1 cellular context compared by ENCODE assay signal in genomic region chr6:42440027-42440426, GRCh38.
TF ChIP-seq lines count a peak whose summit lies in the region.

No MANE protein-coding gene starts in this region.

TF ChIP-seq in K562, 482 proteins besides CTCF, POLR2A, EP300 and RAD21 (continued from another document):
- TF ChIP-seq, protein P1, sequence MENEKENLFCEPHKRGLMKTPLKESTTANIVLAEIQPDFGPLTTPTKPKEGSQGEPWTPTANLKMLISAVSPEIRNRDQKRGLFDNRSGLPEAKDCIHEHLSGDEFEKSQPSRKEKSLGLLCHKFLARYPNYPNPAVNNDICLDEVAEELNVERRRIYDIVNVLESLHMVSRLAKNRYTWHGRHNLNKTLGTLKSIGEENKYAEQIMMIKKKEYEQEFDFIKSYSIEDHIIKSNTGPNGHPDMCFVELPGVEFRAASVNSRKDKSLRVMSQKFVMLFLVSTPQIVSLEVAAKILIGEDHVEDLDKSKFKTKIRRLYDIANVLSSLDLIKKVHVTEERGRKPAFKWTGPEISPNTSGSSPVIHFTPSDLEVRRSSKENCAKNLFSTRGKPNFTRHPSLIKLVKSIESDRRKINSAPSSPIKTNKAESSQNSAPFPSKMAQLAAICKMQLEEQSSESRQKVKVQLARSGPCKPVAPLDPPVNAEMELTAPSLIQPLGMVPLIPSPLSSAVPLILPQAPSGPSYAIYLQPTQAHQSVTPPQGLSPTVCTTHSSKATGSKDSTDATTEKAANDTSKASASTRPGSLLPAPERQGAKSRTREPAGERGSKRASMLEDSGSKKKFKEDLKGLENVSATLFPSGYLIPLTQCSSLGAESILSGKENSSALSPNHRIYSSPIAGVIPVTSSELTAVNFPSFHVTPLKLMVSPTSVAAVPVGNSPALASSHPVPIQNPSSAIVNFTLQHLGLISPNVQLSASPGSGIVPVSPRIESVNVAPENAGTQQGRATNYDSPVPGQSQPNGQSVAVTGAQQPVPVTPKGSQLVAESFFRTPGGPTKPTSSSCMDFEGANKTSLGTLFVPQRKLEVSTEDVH (IDR thresholded peaks at IDR 0.05; ENCODE audit: low read depth, partially characterized antibody), result no peak
- TF ChIP-seq ZNF263 (CRISPR knock-in tag; IDR thresholded peaks at IDR 0.05; ENCODE audit: borderline replicate concordance) (no peak), PHF8 (IDR thresholded peaks at IDR 0.05; ENCODE audit: borderline replicate concordance, low read length) (no peak), LCOR (CRISPR knock-in tag; IDR thresholded peaks at IDR 0.05) (no peak), ZBTB8A (IDR thresholded peaks at IDR 0.05; ENCODE audit: partially characterized antibody) (no peak), ARNT (IDR thresholded peaks at IDR 0.05) (no peak), DNMT1 (IDR thresholded peaks at IDR 0.05) (no peak), TEAD4 (IDR thresholded peaks at IDR 0.05; ENCODE audit: low read length) (no peak), TEAD4 (CRISPR knock-in tag; IDR thresholded peaks at IDR 0.05; ENCODE audit: borderline replicate concordance) (no peak), MAFK (IDR thresholded peaks at IDR 0.05; ENCODE audit: low read length) (peak; percentile 60; the same call in 1 of the 2 replicates), ZNF143 (CRISPR knock-in tag; IDR thresholded peaks at IDR 0.05) (no peak), CBX1 (IDR thresholded peaks at IDR 0.05; ENCODE audit: low read depth) (no peak), NFATC3 (IDR thresholded peaks at IDR 0.05) (no peak), ZNF830 (CRISPR knock-in tag; IDR thresholded peaks at IDR 0.05) (no peak), RBM22 (IDR thresholded peaks at IDR 0.05; ENCODE audit: low read depth, low read length, poor library complexity, severe bottlenecking) (no peak), HNRNPL (IDR thresholded peaks at IDR 0.05; ENCODE audit: low read depth, low read length) (no peak), ZNF12 (CRISPR knock-in tag; IDR thresholded peaks at IDR 0.05) (no peak), MAFG (tag; conservative IDR thresholded peaks at IDR 0.05) (peak; percentile 93), ARID1B (IDR thresholded peaks at IDR 0.05) (no peak), CC2D1A (IDR thresholded peaks at IDR 0.05) (no peak), C11orf30 (IDR thresholded peaks at IDR 0.05; ENCODE audit: low read depth) (peak; percentile 84), ZNF449 (CRISPR knock-in tag; IDR thresholded peaks at IDR 0.05) (no peak), NFE2 (IDR thresholded peaks at IDR 0.05; ENCODE audit: low read depth) (peak; percentile 85), BMI1 (IDR thresholded peaks at IDR 0.05; ENCODE audit: low read length) (no peak), ZNF431 (CRISPR knock-in tag; IDR thresholded peaks at IDR 0.05) (no peak), BCOR (IDR thresholded peaks at IDR 0.05) (no peak), TGIF2 (CRISPR knock-in tag; IDR thresholded peaks at IDR 0.05) (no peak), PATZ1 (CRISPR knock-in tag; IDR thresholded peaks at IDR 0.05; ENCODE audit: borderline replicate concordance) (no peak), MTA3 (IDR thresholded peaks at IDR 0.05; ENCODE audit: borderline replicate concordance) (no peak), FOXK2 (conservative IDR thresholded peaks at IDR 0.05 in 1 of 2, IDR thresholded peaks at IDR 0.05 in 1 of 2; ENCODE audit: low read depth in 2 of 2) (no peak), PHTF2 (CRISPR knock-in tag; IDR thresholded peaks at IDR 0.05) (no peak), KDM4B (IDR thresholded peaks at IDR 0.05; ENCODE audit: borderline replicate concordance in 2 of 2, low read depth in 1 of 2) (no peak), HOXB6 (CRISPR knock-in tag; IDR thresholded peaks at IDR 0.05; ENCODE audit: borderline replicate concordance) (no peak), FOXJ2 (tag; IDR thresholded peaks at IDR 0.05) (no peak), ESRRA (IDR thresholded peaks at IDR 0.05; ENCODE audit: borderline replicate concordance, low read depth) (no peak), MAFF (IDR thresholded peaks at IDR 0.05; ENCODE audit: low read length) (peak; percentile 70), KLF10 (CRISPR knock-in tag; IDR thresholded peaks at IDR 0.05) (no peak), CCNT2 (IDR thresholded peaks at IDR 0.05; ENCODE audit: borderline replicate concordance, extremely low read depth, insufficient read length, low read depth, low read length) (no peak), NFE2L1 (tag; IDR thresholded peaks at IDR 0.05; ENCODE audit: borderline replicate concordance, low read depth) (peak; percentile 75), STAT5B (CRISPR knock-in tag; IDR thresholded peaks at IDR 0.05) (no peak), ZNF239 (CRISPR knock-in tag; IDR thresholded peaks at IDR 0.05) (no peak), XRCC3 (IDR thresholded peaks at IDR 0.05) (no peak), ZNF316 (IDR thresholded peaks at IDR 0.05) (peak; percentile 94), TCF7L2 (IDR thresholded peaks at IDR 0.05; ENCODE audit: low read depth, low read length) (no peak), PTBP1 (IDR thresholded peaks at IDR 0.05; ENCODE audit: low read depth, low read length) (no peak)
- TF ChIP-seq, protein P2, sequence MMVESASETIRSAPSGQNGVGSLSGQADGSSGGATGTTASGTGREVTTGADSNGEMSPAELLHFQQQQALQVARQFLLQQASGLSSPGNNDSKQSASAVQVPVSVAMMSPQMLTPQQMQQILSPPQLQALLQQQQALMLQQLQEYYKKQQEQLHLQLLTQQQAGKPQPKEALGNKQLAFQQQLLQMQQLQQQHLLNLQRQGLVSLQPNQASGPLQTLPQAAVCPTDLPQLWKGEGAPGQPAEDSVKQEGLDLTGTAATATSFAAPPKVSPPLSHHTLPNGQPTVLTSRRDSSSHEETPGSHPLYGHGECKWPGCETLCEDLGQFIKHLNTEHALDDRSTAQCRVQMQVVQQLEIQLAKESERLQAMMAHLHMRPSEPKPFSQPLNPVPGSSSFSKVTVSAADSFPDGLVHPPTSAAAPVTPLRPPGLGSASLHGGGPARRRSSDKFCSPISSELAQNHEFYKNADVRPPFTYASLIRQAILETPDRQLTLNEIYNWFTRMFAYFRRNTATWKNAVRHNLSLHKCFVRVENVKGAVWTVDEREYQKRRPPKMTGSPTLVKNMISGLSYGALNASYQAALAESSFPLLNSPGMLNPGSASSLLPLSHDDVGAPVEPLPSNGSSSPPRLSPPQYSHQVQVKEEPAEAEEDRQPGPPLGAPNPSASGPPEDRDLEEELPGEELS (CRISPR knock-in tag; IDR thresholded peaks at IDR 0.05; ENCODE audit: borderline replicate concordance), result no peak
- TF ChIP-seq, protein P3, sequence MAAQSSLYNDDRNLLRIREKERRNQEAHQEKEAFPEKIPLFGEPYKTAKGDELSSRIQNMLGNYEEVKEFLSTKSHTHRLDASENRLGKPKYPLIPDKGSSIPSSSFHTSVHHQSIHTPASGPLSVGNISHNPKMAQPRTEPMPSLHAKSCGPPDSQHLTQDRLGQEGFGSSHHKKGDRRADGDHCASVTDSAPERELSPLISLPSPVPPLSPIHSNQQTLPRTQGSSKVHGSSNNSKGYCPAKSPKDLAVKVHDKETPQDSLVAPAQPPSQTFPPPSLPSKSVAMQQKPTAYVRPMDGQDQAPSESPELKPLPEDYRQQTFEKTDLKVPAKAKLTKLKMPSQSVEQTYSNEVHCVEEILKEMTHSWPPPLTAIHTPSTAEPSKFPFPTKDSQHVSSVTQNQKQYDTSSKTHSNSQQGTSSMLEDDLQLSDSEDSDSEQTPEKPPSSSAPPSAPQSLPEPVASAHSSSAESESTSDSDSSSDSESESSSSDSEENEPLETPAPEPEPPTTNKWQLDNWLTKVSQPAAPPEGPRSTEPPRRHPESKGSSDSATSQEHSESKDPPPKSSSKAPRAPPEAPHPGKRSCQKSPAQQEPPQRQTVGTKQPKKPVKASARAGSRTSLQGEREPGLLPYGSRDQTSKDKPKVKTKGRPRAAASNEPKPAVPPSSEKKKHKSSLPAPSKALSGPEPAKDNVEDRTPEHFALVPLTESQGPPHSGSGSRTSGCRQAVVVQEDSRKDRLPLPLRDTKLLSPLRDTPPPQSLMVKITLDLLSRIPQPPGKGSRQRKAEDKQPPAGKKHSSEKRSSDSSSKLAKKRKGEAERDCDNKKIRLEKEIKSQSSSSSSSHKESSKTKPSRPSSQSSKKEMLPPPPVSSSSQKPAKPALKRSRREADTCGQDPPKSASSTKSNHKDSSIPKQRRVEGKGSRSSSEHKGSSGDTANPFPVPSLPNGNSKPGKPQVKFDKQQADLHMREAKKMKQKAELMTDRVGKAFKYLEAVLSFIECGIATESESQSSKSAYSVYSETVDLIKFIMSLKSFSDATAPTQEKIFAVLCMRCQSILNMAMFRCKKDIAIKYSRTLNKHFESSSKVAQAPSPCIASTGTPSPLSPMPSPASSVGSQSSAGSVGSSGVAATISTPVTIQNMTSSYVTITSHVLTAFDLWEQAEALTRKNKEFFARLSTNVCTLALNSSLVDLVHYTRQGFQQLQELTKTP (IDR thresholded peaks at IDR 0.05; ENCODE audit: low read depth in 1 of 2, partially characterized antibody in 2 of 2), result no peak
- TF ChIP-seq, protein P4, sequence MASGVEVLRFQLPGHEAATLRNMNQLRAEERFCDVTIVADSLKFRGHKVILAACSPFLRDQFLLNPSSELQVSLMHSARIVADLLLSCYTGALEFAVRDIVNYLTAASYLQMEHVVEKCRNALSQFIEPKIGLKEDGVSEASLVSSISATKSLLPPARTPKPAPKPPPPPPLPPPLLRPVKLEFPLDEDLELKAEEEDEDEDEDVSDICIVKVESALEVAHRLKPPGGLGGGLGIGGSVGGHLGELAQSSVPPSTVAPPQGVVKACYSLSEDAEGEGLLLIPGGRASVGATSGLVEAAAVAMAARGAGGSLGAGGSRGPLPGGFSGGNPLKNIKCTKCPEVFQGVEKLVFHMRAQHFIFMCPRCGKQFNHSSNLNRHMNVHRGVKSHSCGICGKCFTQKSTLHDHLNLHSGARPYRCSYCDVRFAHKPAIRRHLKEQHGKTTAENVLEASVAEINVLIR (CRISPR knock-in tag; IDR thresholded peaks at IDR 0.05), result no peak
